8 cellular contexts compared by ENCODE assay signal in the genomic region with DNA sequence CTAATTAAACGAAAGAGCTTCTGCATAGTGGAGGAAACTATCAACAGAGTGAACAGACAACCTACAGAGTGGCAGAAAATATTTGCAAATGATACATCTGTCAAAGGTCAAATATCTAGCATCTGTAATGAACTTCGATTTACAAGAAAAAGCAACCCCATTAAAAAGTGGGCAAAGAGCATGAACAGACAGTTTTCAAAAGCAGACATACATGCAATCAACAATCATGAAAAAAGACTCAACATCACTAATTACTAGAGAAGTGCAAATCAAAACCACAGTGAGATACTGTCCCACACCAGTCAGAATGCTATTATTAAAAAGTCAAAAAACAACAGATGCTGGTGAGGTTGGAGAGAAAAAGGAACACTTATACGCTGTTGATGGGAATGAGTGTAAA.
"Had no signal": no experiment of that assay in that cellular context is flagged by ENCODE, and none has a peak within 500 bp of the region (broad histone marks: within the 10 kb centered on the region; RNA-seq: fewer than 3 reads in every experiment).

No MANE protein-coding gene starts in this region.

- DNase-seq: GDM1, GF-D8 had no signal

- H3K4me3 ChIP-seq: GM12878 had no signal

- FAIRE-seq: G401.6, GM12878, GM12891, GM12892, GM18507, GM19239 had no signal

- ATAC-seq: GM12878 had no signal
